ENCODE assay signal across 13 cellular contexts in genomic region chr12:51822261-51822616, GRCh38. TPM values are rescaled to one million over a fixed set of nuclear protein-coding genes. Genes with fewer than 3 reads are reported as not detected.
A peak's percentile ranks its signal among the peaks of the same experiment; 100 is the strongest.
DNase-seq lines count a peak whose midpoint lies in the region; ATAC-seq and TF ChIP-seq lines count a peak whose summit lies in the region.
"Had no signal": no experiment of that assay in that cellular context is flagged by ENCODE, and none has a peak within 500 bp of the region (broad histone marks: within the 10 kb centered on the region; RNA-seq: fewer than 3 reads in every experiment).

No MANE protein-coding gene starts in this region.

- peak overlapping the region; percentile 64 for H3K4me3 Mint-ChIP-seq in GM23338
- H3K4me3 Mint-ChIP-seq in activated naive CD8-positive, alpha-beta T cell treated with anti-CD3 and anti-CD28 coated beads, Interleukin-2, amount 50 U/mL, for 24 hours = peak overlapping the region; percentile 71
- H3K4me3 Mint-ChIP-seq in mesothelial cell of epicardium = peak overlapping the region; percentile 65

- no peaks in the 10 kb centered on the region; the same call in 2 of the 3 replicates for H3K36me3 Mint-ChIP-seq in GM23338 (ENCODE audit: low read depth)
- no peaks in the 10 kb centered on the region for H3K36me3 Mint-ChIP-seq in activated naive CD8-positive, alpha-beta T cell treated with anti-CD3 and anti-CD28 coated beads, Interleukin-2, amount 50 U/mL, for 24 hours (ENCODE audit: low read depth)
- no peaks in the 10 kb centered on the region for H3K36me3 Mint-ChIP-seq in mesothelial cell of epicardium

- peaks cover 11% of the 10 kb centered on the region for H3F3A ChIP-seq in GM23338 (replicated peaks; ENCODE audit: low read depth)

- no peak for ATAC-seq in GM23338
- no peak for ATAC-seq in activated naive CD8-positive, alpha-beta T cell treated with anti-CD3 and anti-CD28 coated beads, Interleukin-2, amount 50 U/mL, for 24 hours
- ATAC-seq: body of pancreas had no signal

- DNase-seq in AG04449 (ENCODE audit: low read depth, low spot score) (no peak), GM23338 (ENCODE audit: low spot score) (no peak), mesothelial cell of epicardium (ENCODE audit: low spot score in 2 of 2, unreplicated experiment in 2 of 2) (no peak), WERI-Rb-1 (no peak), NCI-H446 (lab: John Stamatoyannopoulos, UW) (no peak), putamen (ENCODE audit: low spot score) (no peak), NCI-H2227 (lab: John Stamatoyannopoulos, UW; ENCODE audit: unreplicated experiment) (no peak)
- DNase-seq in activated naive CD8-positive, alpha-beta T cell treated with anti-CD3 and anti-CD28 coated beads, Interleukin-2, amount 50 U/mL, for 24 hours = no peak
- DNase-seq: activated CD4-positive, alpha-beta T cell treated with anti-CD3 and anti-CD28 coated beads, Interleukin-2, amount 50 U/mL, for 48 hours; Calu3; GOT3; spleen had no signal

- no peaks in the 10 kb centered on the region for H3K9me3 ChIP-seq in WERI-Rb-1 (ENCODE audit: severe bottlenecking)
- H3K9me3 ChIP-seq: body of pancreas, spleen had no signal

- no peaks in the 10 kb centered on the region for H3K79me2 ChIP-seq in GM23338 (replicated peaks; ENCODE audit: insufficient read depth)

- TF ChIP-seq CTCF in AG04449 (IDR thresholded peaks at IDR 0.05; ENCODE audit: insufficient read depth, low read length, missing control alignments) = no peak
- 0 out of 4 replicates have a peak, but pooled peaks of 1 of the 2 experiments have one; percentile 0 for TF ChIP-seq CTCF in GM23338 (conservative IDR thresholded peaks at IDR 0.05; ENCODE audit: low read depth in 2 of 2)
- TF ChIP-seq CTCF in mesothelial cell of epicardium (IDR thresholded peaks at IDR 0.05; ENCODE audit: unreplicated experiment) = no peak
- TF ChIP-seq CTCF in WERI-Rb-1 (IDR thresholded peaks at IDR 0.05; ENCODE audit: low read depth, low read length) = no peak

- H3K27me3 Mint-ChIP-seq in GM23338 (ENCODE audit: insufficient read depth, low read depth, poor library complexity) (peaks cover 18% of the 10 kb centered on the region), mesothelial cell of epicardium (ENCODE audit: low read depth) (no peaks in the 10 kb centered on the region)
- H3K27me3 Mint-ChIP-seq in activated naive CD8-positive, alpha-beta T cell treated with anti-CD3 and anti-CD28 coated beads, Interleukin-2, amount 50 U/mL, for 24 hours = no peaks in the 10 kb centered on the region

- H3K36me3 ChIP-seq in GM23338 (ENCODE audit: insufficient read depth) = no peaks in the 10 kb centered on the region
- no peaks in the 10 kb centered on the region for H3K36me3 ChIP-seq in WERI-Rb-1
- H3K36me3 ChIP-seq: spleen had no signal

- no peak overlapping the region for H2AFZ ChIP-seq in GM23338

- H3K9me3 Mint-ChIP-seq in GM23338 (peaks cover 3% of the 10 kb centered on the region; the same call in 1 of the 3 replicates), mesothelial cell of epicardium (no peaks in the 10 kb centered on the region)
- no peaks in the 10 kb centered on the region for H3K9me3 Mint-ChIP-seq in activated naive CD8-positive, alpha-beta T cell treated with anti-CD3 and anti-CD28 coated beads, Interleukin-2, amount 50 U/mL, for 24 hours

- CTCF ChIA-PET in AG04449 (lab: Yijun Ruan, JAX) = interaction anchor here (0.7 to 5.3 kb wide), 3 partner anchors 7 to 400 kb away, joined by 3 to 188 read pairs (median 39); partner anchors contain the start of gene SLC4A8

- POLR2A ChIA-PET in AG04449 (lab: Yijun Ruan, JAX) = no interaction called here

- no peak overlapping the region for H3K27ac Mint-ChIP-seq in GM23338
- H3K27ac Mint-ChIP-seq in activated naive CD8-positive, alpha-beta T cell treated with anti-CD3 and anti-CD28 coated beads, Interleukin-2, amount 50 U/mL, for 24 hours = no peak overlapping the region
- no peak overlapping the region for H3K27ac Mint-ChIP-seq in mesothelial cell of epicardium

- H3K27ac ChIP-seq in GM23338 (ENCODE audit: low read depth) (no peak overlapping the region), WERI-Rb-1 (no peak overlapping the region)
- H3K27ac ChIP-seq: body of pancreas had no signal

- peak overlapping the region; percentile 89 for H3K4me2 ChIP-seq in GM23338

- no peaks in the 10 kb centered on the region for H3K9me2 ChIP-seq in GM23338 (ENCODE audit: insufficient read depth)

- H3K27me3 ChIP-seq in GM23338 (ENCODE audit: insufficient read depth) (peaks cover 45% of the 10 kb centered on the region), WERI-Rb-1 (ENCODE audit: insufficient read depth, low read depth, severe bottlenecking) (no peaks in the 10 kb centered on the region)
- H3K27me3 ChIP-seq: body of pancreas had no signal

- H3K4me1 Mint-ChIP-seq in GM23338 (peaks cover 22% of the 10 kb centered on the region), mesothelial cell of epicardium (peaks cover 19% of the 10 kb centered on the region)
- H3K4me1 Mint-ChIP-seq in activated naive CD8-positive, alpha-beta T cell treated with anti-CD3 and anti-CD28 coated beads, Interleukin-2, amount 50 U/mL, for 24 hours = peaks cover 28% of the 10 kb centered on the region

- peaks cover 3% of the 10 kb centered on the region; the same call in 1 of the 2 replicates for H4K20me1 ChIP-seq in GM23338 (replicated peaks; ENCODE audit: insufficient read depth)

- peaks cover 19% of the 10 kb centered on the region; the same call in 1 of the 2 replicates for H3K4me1 ChIP-seq in GM23338 (ENCODE audit: insufficient read depth)

- peak overlapping the region; percentile 68 for H3K4me3 ChIP-seq in AG04449 (ENCODE audit: low read depth, low read length)
- H3K4me3 ChIP-seq in GM23338 = peak overlapping the region; percentile 77
- no peak overlapping the region for H3K4me3 ChIP-seq in WERI-Rb-1 (ENCODE audit: low read depth, low read length)
- H3K4me3 ChIP-seq: body of pancreas had no signal

TF ChIP-seq in GM23338, 12 proteins besides CTCF, POLR2A, EP300 and RAD21 (continues in another document):
- TF ChIP-seq POLR2AphosphoS5 (IDR thresholded peaks at IDR 0.05; ENCODE audit: low read depth) = no peak
- TF ChIP-seq NANOG (IDR thresholded peaks at IDR 0.05; ENCODE audit: borderline replicate concordance) = no peak
- no peak for TF ChIP-seq ZNF462 (CRISPR knock-in tag; IDR thresholded peaks at IDR 0.05)
- no peak for TF ChIP-seq EZH2 (IDR thresholded peaks at IDR 0.05; ENCODE audit: low read depth, unreplicated experiment)
- no peak for TF ChIP-seq ZNF114 (CRISPR knock-in tag; IDR thresholded peaks at IDR 0.05)

RNA-seq across cellular contexts. Expression of gene FIGNL2, which starts 26.3 kb away (rescaled TPM):
- total RNA-seq in GM23338 (2014; rRNA removed; shearing (Covaris generic)) = 4.1 and 5.2 TPM in 2 replicates
- polyA plus RNA-seq in GM23338 (2016; fragmentation: Nextera tagmentation; extraction: Ambion mirVana) = 1.1 and 1.4 TPM in 2 replicates
- 4.8 to 5.2 TPM (median 5.2 TPM) in 3 replicates for total RNA-seq in mesothelial cell of epicardium
- total RNA-seq: Calu3 had no signal
